Comparison of ENCODE assay signal across 31 cellular contexts in genomic region chr4:176894498-176894897, GRCh38.
"Had no signal": no experiment of that assay in that cellular context is flagged by ENCODE, and none has a peak within 500 bp of the region (broad histone marks: within the 10 kb centered on the region; RNA-seq: fewer than 3 reads in every experiment).

No MANE protein-coding gene starts in this region.

- H3K4me3 ChIP-seq: MG63, SJSA1 had no signal

- H3K27ac ChIP-seq: SJSA1, VCaP had no signal

- H3K9me3 Mint-ChIP-seq: activated CD4-positive, alpha-beta memory T cell treated with anti-CD3 and anti-CD28 coated beads for 36 hours; activated CD4-positive, alpha-beta T cell treated with anti-CD3 and anti-CD28 coated beads, Interleukin-2, amount 10 ng/mL, durations not matched to agents 7 days and 5 days; activated naive CD4-positive, alpha-beta T cell treated with anti-CD3 and anti-CD28 coated beads for 36 hours; activated T-helper 17 cell treated with anti-CD3 and anti-CD28 coated beads, Interleukin-2, amount 50 U/mL, for 72 hours; brain had no signal

- H3K36me3 ChIP-seq: MG63, SJSA1 had no signal

- H3K36me3 Mint-ChIP-seq: activated CD4-positive, alpha-beta memory T cell treated with anti-CD3 and anti-CD28 coated beads for 36 hours; activated naive CD8-positive, alpha-beta T cell; brain had no signal

- DNase-seq: activated CD4-positive, alpha-beta memory T cell treated with anti-CD3 and anti-CD28 coated beads for 36 hours; activated CD4-positive, alpha-beta T cell treated with anti-CD3 and anti-CD28 coated beads, Interleukin-2, amount 10 ng/mL, durations not matched to agents 7 days and 5 days; activated CD4-positive, CD25-positive, alpha-beta regulatory T cell; activated gamma-delta T cell; activated naive CD4-positive, alpha-beta T cell treated with anti-CD3 and anti-CD28 coated beads for 36 hours; activated T-cell treated with anti-CD3 and anti-CD28 coated beads for 4 hours; activated T-cell treated with anti-CD3 and anti-CD28 coated beads, Interleukin-2, amount 50 U/mL, for 48 hours; amygdala; MG63; MV-4-11; NCI-H1092 treated with DMSO at 0.1 percent for 48 hours; NCI-H1436; NCI-H1694 treated with DMSO at 0.1 percent for 48 hours; NCI-H2029 treated with DMSO at 0.1 percent for 48 hours; NCI-H345; NCI-H510A treated with DMSO at 0.1 percent for 48 hours; NCI-H69; NK-92 treated with Interleukin-12 subunit alpha and Interleukin-12 subunit beta, amount 100 ng/mL, for 24 hours; OCI-M1; SHP77; T-helper 2 cell; T1000 had no signal

- H3K4me1 ChIP-seq: SJSA1 had no signal

- FAIRE-seq: astrocyte, TTC549 had no signal

- ATAC-seq: activated T-helper 17 cell treated with anti-CD3 and anti-CD28 coated beads, Interleukin-2, amount 50 U/mL, for 72 hours; Panc1 had no signal

- H3K4me3 Mint-ChIP-seq: activated CD4-positive, alpha-beta memory T cell treated with anti-CD3 and anti-CD28 coated beads for 36 hours; activated CD4-positive, alpha-beta T cell treated with anti-CD3 and anti-CD28 coated beads, Interleukin-2, amount 10 ng/mL, durations not matched to agents 7 days and 5 days; activated naive CD4-positive, alpha-beta T cell treated with anti-CD3 and anti-CD28 coated beads for 36 hours; activated naive CD8-positive, alpha-beta T cell; activated T-helper 17 cell treated with anti-CD3 and anti-CD28 coated beads, Interleukin-2, amount 50 U/mL, for 72 hours; brain; central memory CD8-positive, alpha-beta T cell had no signal

- H3K27me3 Mint-ChIP-seq: activated CD4-positive, alpha-beta memory T cell treated with anti-CD3 and anti-CD28 coated beads for 36 hours; activated naive CD8-positive, alpha-beta T cell; activated T-helper 17 cell treated with anti-CD3 and anti-CD28 coated beads, Interleukin-2, amount 50 U/mL, for 72 hours; central memory CD8-positive, alpha-beta T cell had no signal

- H3K4me1 Mint-ChIP-seq: activated CD4-positive, alpha-beta T cell treated with anti-CD3 and anti-CD28 coated beads, Interleukin-2, amount 10 ng/mL, durations not matched to agents 7 days and 5 days; activated T-helper 17 cell treated with anti-CD3 and anti-CD28 coated beads, Interleukin-2, amount 50 U/mL, for 72 hours; central memory CD8-positive, alpha-beta T cell had no signal

- H3K27me3 ChIP-seq: MG63, SJSA1 had no signal

- H3K27ac Mint-ChIP-seq: activated CD4-positive, alpha-beta memory T cell treated with anti-CD3 and anti-CD28 coated beads for 36 hours; activated CD4-positive, alpha-beta T cell treated with anti-CD3 and anti-CD28 coated beads, Interleukin-2, amount 10 ng/mL, durations not matched to agents 7 days and 5 days; activated naive CD4-positive, alpha-beta T cell treated with anti-CD3 and anti-CD28 coated beads for 36 hours; activated naive CD8-positive, alpha-beta T cell; activated T-helper 17 cell treated with anti-CD3 and anti-CD28 coated beads, Interleukin-2, amount 50 U/mL, for 72 hours; brain had no signal

- H3K9me3 ChIP-seq: MG63, SJSA1 had no signal
